8 cellular contexts compared by ENCODE assay signal in genomic region chr2:171521361-171522056, GRCh38. TPM values are rescaled to one million over a fixed set of nuclear protein-coding genes. Genes with fewer than 3 reads are reported as not detected.
DNase-seq lines count a peak whose midpoint lies in the region; ATAC-seq and TF ChIP-seq lines count a peak whose summit lies in the region.

No MANE protein-coding gene starts in this region.

- H2AFZ ChIP-seq in PC-9 = peak overlapping the region; percentile 92

- no peaks in the 10 kb centered on the region for H3K27me3 ChIP-seq in PC-9 (ENCODE audit: insufficient read depth, low read depth)
- H3K27me3 ChIP-seq in esophagus squamous epithelium = peaks cover 0 to 28% (median 0%) of the 10 kb centered on the region in 4 donors

- ATAC-seq in HG02610 (IDR thresholded peaks at IDR 0.05; ENCODE audit: unreplicated experiment) = no peak

- peaks cover 16% of the 10 kb centered on the region for H3K79me2 ChIP-seq in PC-9 (ENCODE audit: low read depth)

- H3K9me3 ChIP-seq in PC-9 (ENCODE audit: insufficient read depth, low read depth) = no peaks in the 10 kb centered on the region
- H3K9me3 ChIP-seq in esophagus squamous epithelium = no peaks in the 10 kb centered on the region

- no peak for TF ChIP-seq POLR2A in esophagus squamous epithelium (IDR thresholded peaks at IDR 0.05)

- no peaks in the 10 kb centered on the region for H3K36me3 ChIP-seq in PC-9 (ENCODE audit: low read depth)
- no peaks in the 10 kb centered on the region for H3K36me3 ChIP-seq in esophagus squamous epithelium

- TSS peak; percentile 73 for BruUV-seq in PC-9 (replicated peaks; lab: Mats Ljungman, UMichigan)

- H3K4me3 ChIP-seq in GM08714 (ENCODE audit: low read length) (peak overlapping the region; percentile 75; the same call in 1 of the 2 replicates), PC-9 (peak overlapping the region; percentile 83), esophagus squamous epithelium (peak overlapping the region; percentile 67 to 82 (median 75))

- H3K9me2 ChIP-seq in PC-9 (ENCODE audit: insufficient read depth) = no peaks in the 10 kb centered on the region

- DNase-seq in PC-9 (peak in 1 of 2 experiments; percentile 17), esophagus squamous epithelium (lab: John Stamatoyannopoulos, UW) (no peak), pons (ENCODE audit: low spot score) (peak; percentile 34), DMS79 (lab: John Stamatoyannopoulos, UW) (no peak), CD1c-positive myeloid dendritic cell (ENCODE audit: extremely low spot score) (no peak), UCSD-AML1 (lab: John Stamatoyannopoulos, UW; ENCODE audit: unreplicated experiment) (no peak)

- POLR2A ChIA-PET in PC-9 (lab: Charles Lee; ENCODE audit: unreplicated experiment) = interaction anchor here (0.7 kb wide), 2 partner anchors 30 to 660 kb away, joined by 3 to 4 read pairs; no protein-coding TSS in a partner anchor

- H3K4me1 ChIP-seq in PC-9 (replicated peaks; ENCODE audit: insufficient read depth) (peaks cover 21% of the 10 kb centered on the region), esophagus squamous epithelium (peaks cover 0 to 52% (median 14%) of the 10 kb centered on the region in 3 donors)

- peak overlapping the region; percentile 84 for H3K4me2 ChIP-seq in PC-9

- CTCF ChIA-PET in PC-9 (lab: Charles Lee) = no interaction called here

- 82 to 85% methylated on average over 5 of the region's 5 CpGs for WGBS in esophagus squamous epithelium, 2 donors

- H3K27ac ChIP-seq in PC-9 (peak overlapping the region; percentile 10; the same call in 1 of the 2 replicates), esophagus squamous epithelium (peak overlapping the region; percentile 86 to 95 (median 90))

- no peaks in the 10 kb centered on the region for H4K20me1 ChIP-seq in PC-9 (ENCODE audit: insufficient read depth)

- intact Hi-C loops in PC-9 (cut with micrococcal nuclease; ENCODE audit: unreplicated experiment) = loop anchor here (1.0 to 10.0 kb wide), 5 partner anchors 87 to 593 kb away; partner anchors contain the start of genes DCAF17, GORASP2 and TLK1
- intact Hi-C loops in esophagus squamous epithelium (cut with DNase I) = no loop called here

- peaks cover 23% of the 10 kb centered on the region for H3F3A ChIP-seq in PC-9 (ENCODE audit: insufficient read depth, low read depth)

- no peak for TF ChIP-seq CTCF in PC-9 (conservative IDR thresholded peaks at IDR 0.05)
- no peak for TF ChIP-seq CTCF in esophagus squamous epithelium (IDR thresholded peaks at IDR 0.05)

RNA-seq across cellular contexts. Expression of gene CYBRD1, which starts 0.8 kb away (rescaled TPM):
- 125 and 132 TPM in 2 replicates for total RNA-seq in PC-9 (2021)
- total RNA-seq in esophagus squamous epithelium = 100 to 1,000 TPM in 1 of 4 donors, 10 to 100 TPM in 2, 1 to 10 TPM in 1; 5.7 to 176 (median 45.7) TPM
